27 cellular contexts compared by ENCODE assay signal in genomic region chr7:1659696-1660095, GRCh38. TPM values are rescaled to one million over a fixed set of nuclear protein-coding genes. Genes with fewer than 3 reads are reported as not detected.
DNase-seq lines count a peak whose midpoint lies in the region; ATAC-seq, FAIRE-seq and TF ChIP-seq lines count a peak whose summit lies in the region.
"Had no signal": no experiment of that assay in that cellular context is flagged by ENCODE, and none has a peak within 500 bp of the region (broad histone marks: within the 10 kb centered on the region; RNA-seq: fewer than 3 reads in every experiment).

No MANE protein-coding gene starts in this region.

- H4K20me1 ChIP-seq in PC-3 (ENCODE audit: low read length): no peaks in the 10 kb centered on the region

- no peak overlapping the region for H3K9ac ChIP-seq in PC-3 (ENCODE audit: low read length)

- no peak overlapping the region for H3K4me3 ChIP-seq in PC-3 (ENCODE audit: low read length)
- H3K4me3 ChIP-seq: lung, PC-9 had no signal

- CTCF ChIA-PET in PC-3 (lab: Charles Lee): no interaction called here

- no TSS peak for BruUV-seq in PC-3 (replicated peaks; lab: Mats Ljungman, UMichigan)

- H2AFZ ChIP-seq in PC-3 (ENCODE audit: low read length): no peak overlapping the region
- H2AFZ ChIP-seq: PC-9 had no signal

- peaks cover 19% of the 10 kb centered on the region for H3K27me3 ChIP-seq in PC-3 (ENCODE audit: low read length)

- intact Hi-C loops in PC-3 (cut with micrococcal nuclease): loop anchor here (5.0 to 10.0 kb wide), 2 partner anchors 95 to 548 kb away; no protein-coding TSS in a partner anchor

- H3K4me1 ChIP-seq in PC-3 (ENCODE audit: insufficient read depth, low read length): no peaks in the 10 kb centered on the region

- H3K36me3 ChIP-seq in PC-3 (ENCODE audit: low read depth, low read length): no peaks in the 10 kb centered on the region

- H3K79me2 ChIP-seq in PC-3 (ENCODE audit: low read length): no peaks in the 10 kb centered on the region

- DNase-seq in EL (peak; percentile 74), PC-3 (peak; percentile 34), fibroblast of peridontal ligament (ENCODE audit: extremely low read depth) (peak; percentile 28), urothelium cell line (ENCODE audit: low spot score) (no peak), NCI-H187 treated with DMSO at 0.1 percent for 48 hours (lab: John Stamatoyannopoulos, UW) (no peak)
- DNase-seq: activated CD4-positive, alpha-beta T cell treated with anti-CD3 and anti-CD28 coated beads for 4 hours; activated T-cell treated with anti-CD3 and anti-CD28 coated beads for 4 hours; CD4-positive, alpha-beta T cell; central memory CD4-positive, alpha-beta T cell; DMS 273 treated with DMSO at 0.1 percent for 48 hours; H9; MM.1S; NCI-H1436; NCI-H526; NK-92 treated with Interleukin-12 subunit alpha and Interleukin-12 subunit beta, amount 100 ng/mL, for 24 hours; PC-9; right cardiac atrium; stimulated activated CD4-positive, alpha-beta T cell treated with anti-CD3 and anti-CD28 coated beads, Interleukin-12 subunit alpha, Interleukin-12 subunit beta, amount 100 ng/mL, for 4 hours; stimulated activated CD4-positive, alpha-beta T cell treated with anti-CD3 and anti-CD28 coated beads, Interleukin-4, amount 100 ng/mL, for 1 hour; substantia nigra had no signal

- no peaks in the 10 kb centered on the region for H3K9me3 ChIP-seq in PC-3 (ENCODE audit: low read length)

- peak; percentile 97 for FAIRE-seq in urothelium cell line (lab: Jason Lieb, UNC)
- FAIRE-seq: endometrium, frontal cortex, G401.6, GM19239 had no signal

- no peak overlapping the region for H3K4me2 ChIP-seq in PC-3 (ENCODE audit: low read length)
- H3K4me2 ChIP-seq: PC-9 had no signal

- ATAC-seq in PC-3: no peak
- no peak for ATAC-seq in GM18868 (IDR thresholded peaks at IDR 0.05; ENCODE audit: unreplicated experiment)
- no peak for ATAC-seq in GM19324 (IDR thresholded peaks at IDR 0.05; ENCODE audit: low FRiP score, unreplicated experiment)
- ATAC-seq: right cardiac atrium had no signal

- POLR2A ChIA-PET in PC-3 (lab: Charles Lee; ENCODE audit: unreplicated experiment): no interaction called here

- no peak for TF ChIP-seq CTCF in PC-3 (conservative IDR thresholded peaks at IDR 0.05; ENCODE audit: low read depth, low read length)

- H3K27ac ChIP-seq in PC-3 (ENCODE audit: low read length): no peak overlapping the region
- H3K27ac ChIP-seq: PC-9 had no signal

- H3K9me2 ChIP-seq in PC-3 (replicated peaks; ENCODE audit: low read length): no peaks in the 10 kb centered on the region

- H3F3A ChIP-seq in PC-3 (ENCODE audit: low read length, unreplicated experiment): no peaks in the 10 kb centered on the region

RNA-seq across cellular contexts. Expression of gene ELFN1, which starts 10.4 kb away (rescaled TPM):
- total RNA-seq in PC-3 (2014; rRNA removed): 0.69 and 0.75 TPM in 2 replicates
- total RNA-seq: CD4-positive, alpha-beta T cell had no signal

Comparison
In these comparisons a context has a peak if more than half of its experiments do, and no peak if none do; other contexts are left out.
1. DNase-seq: peak in EL (single experiment), PC-3 (single experiment) and fibroblast of peridontal ligament (single experiment); none in urothelium cell line (single experiment) and NCI-H187 treated with DMSO at 0.1 percent for 48 hours (single experiment).